14 cellular contexts compared by ENCODE assay signal in the genomic region with DNA sequence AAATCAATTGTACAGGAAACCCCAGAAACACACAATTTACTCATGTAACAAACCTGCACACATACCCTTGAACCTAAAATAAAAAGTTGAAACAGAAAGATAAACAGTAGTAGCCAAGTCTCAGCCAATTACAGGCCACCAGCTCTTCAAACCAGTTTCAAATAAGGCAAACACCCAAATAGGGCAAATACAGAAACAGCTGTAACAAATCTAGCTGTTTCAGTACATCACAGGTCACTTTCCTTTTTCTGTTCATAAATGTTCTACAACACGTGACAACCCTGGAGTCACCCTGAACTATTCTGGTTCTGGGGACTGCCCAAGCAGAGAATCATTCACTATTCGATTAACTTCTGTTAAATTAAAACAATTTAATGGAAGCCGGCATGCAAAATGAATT.
DNase-seq lines count a peak whose midpoint lies in the region; ATAC-seq and TF ChIP-seq lines count a peak whose summit lies in the region.
"Had no signal": no experiment of that assay in that cellular context is flagged by ENCODE, and none has a peak within 500 bp of the region (broad histone marks: within the 10 kb centered on the region; RNA-seq: fewer than 3 reads in every experiment).

No MANE protein-coding gene starts in this region.

- WGBS in testis, 2 donors: 84 to 91% methylated on average over 3 of the region's 3 CpGs

- no peaks in the 10 kb centered on the region for H3K27me3 ChIP-seq in testis

- H3K27ac ChIP-seq in testis: no peak overlapping the region
- H3K27ac ChIP-seq: RWPE1, thoracic aorta had no signal

- H3K36me3 ChIP-seq in testis (ENCODE audit: low read depth, missing control alignments): no peaks in the 10 kb centered on the region
- H3K36me3 ChIP-seq: thoracic aorta had no signal

- no peak for TF ChIP-seq CTCF in testis (IDR thresholded peaks at IDR 0.05)

- H3K27ac Mint-ChIP-seq in stimulated activated effector memory CD8-positive, alpha-beta T cell treated with anti-CD3 and anti-CD28 coated beads, Interleukin-12 subunit alpha, Interleukin-12 subunit beta, amount 100 ng/mL, for 72 hours: no peak overlapping the region
- H3K27ac Mint-ChIP-seq: activated CD8-positive, alpha-beta T cell treated with anti-CD3 and anti-CD28 coated beads for 36 hours had no signal

- H3K36me3 Mint-ChIP-seq in stimulated activated effector memory CD8-positive, alpha-beta T cell treated with anti-CD3 and anti-CD28 coated beads, Interleukin-12 subunit alpha, Interleukin-12 subunit beta, amount 100 ng/mL, for 72 hours: no peaks in the 10 kb centered on the region

- H3K4me1 Mint-ChIP-seq in stimulated activated effector memory CD8-positive, alpha-beta T cell treated with anti-CD3 and anti-CD28 coated beads, Interleukin-12 subunit alpha, Interleukin-12 subunit beta, amount 100 ng/mL, for 72 hours: no peaks in the 10 kb centered on the region

- intact Hi-C loops in testis (cut with DNase I; ENCODE audit: low total_unique reads): no loop called here

- TF ChIP-seq POLR2A in testis (IDR thresholded peaks at IDR 0.05): no peak

- H3K9me3 ChIP-seq in testis: no peaks in the 10 kb centered on the region
- H3K9me3 ChIP-seq: thoracic aorta had no signal

- H3K4me3 Mint-ChIP-seq in stimulated activated effector memory CD8-positive, alpha-beta T cell treated with anti-CD3 and anti-CD28 coated beads, Interleukin-12 subunit alpha, Interleukin-12 subunit beta, amount 100 ng/mL, for 72 hours: no peak overlapping the region
- H3K4me3 Mint-ChIP-seq: activated CD8-positive, alpha-beta T cell treated with anti-CD3 and anti-CD28 coated beads for 36 hours had no signal

- DNase-seq in mesenteric fat pad (ENCODE audit: low spot score): no peak
- DNase-seq in stimulated activated effector memory CD8-positive, alpha-beta T cell treated with anti-CD3 and anti-CD28 coated beads, Interleukin-12 subunit alpha, Interleukin-12 subunit beta, amount 100 ng/mL, for 72 hours (ENCODE audit: low spot score in 2 of 2): no peak
- no peak for DNase-seq in glomerular visceral epithelial cell (ENCODE audit: extremely low spot score)
- no peak for DNase-seq in testis
- DNase-seq: activated CD8-positive, alpha-beta T cell treated with anti-CD3 and anti-CD28 coated beads for 36 hours; activated naive CD4-positive, alpha-beta T cell; NCI-H1436; NCI-H524 treated with DMSO at 0.1 percent for 48 hours had no signal

- ATAC-seq in GM19351 (IDR thresholded peaks at IDR 0.05; ENCODE audit: unreplicated experiment): peak; percentile 87
- ATAC-seq in HG02610 (IDR thresholded peaks at IDR 0.05; ENCODE audit: unreplicated experiment): peak; percentile 69
- ATAC-seq in HG03135 (IDR thresholded peaks at IDR 0.05; ENCODE audit: unreplicated experiment): peak; percentile 95
- ATAC-seq in stimulated activated effector memory CD8-positive, alpha-beta T cell treated with anti-CD3 and anti-CD28 coated beads, Interleukin-12 subunit alpha, Interleukin-12 subunit beta, amount 100 ng/mL, for 72 hours: no peak
- ATAC-seq: activated CD8-positive, alpha-beta T cell treated with anti-CD3 and anti-CD28 coated beads for 36 hours; HepG2 had no signal

- no peaks in the 10 kb centered on the region for H3K4me1 ChIP-seq in testis

- H3K9me3 Mint-ChIP-seq in stimulated activated effector memory CD8-positive, alpha-beta T cell treated with anti-CD3 and anti-CD28 coated beads, Interleukin-12 subunit alpha, Interleukin-12 subunit beta, amount 100 ng/mL, for 72 hours: peaks cover 8% of the 10 kb centered on the region

- H3K4me3 ChIP-seq in testis: no peak overlapping the region
- H3K4me3 ChIP-seq: thoracic aorta had no signal
